ENCODE assay signal across 29 cellular contexts in genomic region chr6:141829996-141830395, GRCh38.
"Had no signal": no experiment of that assay in that cellular context is flagged by ENCODE, and none has a peak within 500 bp of the region (broad histone marks: within the 10 kb centered on the region; RNA-seq: fewer than 3 reads in every experiment).

No MANE protein-coding gene starts in this region.

- H3K27me3 Mint-ChIP-seq: activated CD4-positive, alpha-beta memory T cell treated with anti-CD3 and anti-CD28 coated beads for 36 hours; activated CD4-positive, alpha-beta T cell treated with anti-CD3 and anti-CD28 coated beads, Interleukin-2, amount 10 ng/mL, durations not matched to agents 24 days and 14 days; activated naive CD8-positive, alpha-beta T cell treated with anti-CD3 and anti-CD28 coated beads, Interleukin-2, amount 50 U/mL, for 24 hours; natural killer cell treated with Interleukin-12 subunit alpha and Interleukin-12 subunit beta and Interleukin-15 and Interleukin-18, amount 100 ng/mL, for 72 hours; stimulated activated naive CD8-positive, alpha-beta T cell treated with anti-CD3 and anti-CD28 coated beads, Interleukin-15, Interleukin-2, amounts not matched to agents 100 ng/mL and 50 ng/mL, for 24 hours; type B pancreatic cell had no signal

- H3K4me1 ChIP-seq: heart left ventricle, left ventricle myocardium inferior, pancreas, psoas muscle, sigmoid colon, uterus had no signal

- H3K9me3 ChIP-seq: heart left ventricle, left ventricle myocardium inferior, pancreas, psoas muscle, sigmoid colon, thoracic aorta, uterus had no signal

- ATAC-seq: activated CD4-positive, CD25-positive, alpha-beta regulatory T cell treated with anti-CD3 and anti-CD28 coated beads, Interleukin-2, amount 50 U/mL, for 24 hours; activated naive CD8-positive, alpha-beta T cell treated with anti-CD3 and anti-CD28 coated beads, Interleukin-2, amount 50 U/mL, for 24 hours; esophagus mucosa; heart left ventricle; mucosa of descending colon; natural killer cell treated with Interleukin-12 subunit alpha and Interleukin-12 subunit beta and Interleukin-15 and Interleukin-18, amount 100 ng/mL, for 72 hours; pancreas; psoas muscle; stimulated activated effector memory CD8-positive, alpha-beta T cell treated with anti-CD3 and anti-CD28 coated beads, Interleukin-12 subunit alpha, Interleukin-12 subunit beta, amount 100 ng/mL, for 72 hours had no signal

- H3K27ac Mint-ChIP-seq: activated CD4-positive, alpha-beta memory T cell treated with anti-CD3 and anti-CD28 coated beads for 36 hours; activated CD4-positive, alpha-beta T cell treated with anti-CD3 and anti-CD28 coated beads, Interleukin-2, amount 10 ng/mL, durations not matched to agents 24 days and 14 days; activated naive CD4-positive, alpha-beta T cell treated with anti-CD3 and anti-CD28 coated beads, Interleukin-2, amount 50 U/mL, for 24 hours; activated naive CD8-positive, alpha-beta T cell treated with anti-CD3 and anti-CD28 coated beads, Interleukin-2, amount 50 U/mL, for 24 hours; natural killer cell treated with Interleukin-12 subunit alpha and Interleukin-12 subunit beta and Interleukin-15 and Interleukin-18, amount 100 ng/mL, for 72 hours; stimulated activated effector memory CD8-positive, alpha-beta T cell treated with anti-CD3 and anti-CD28 coated beads, Interleukin-12 subunit alpha, Interleukin-12 subunit beta, amount 100 ng/mL, for 72 hours; stimulated activated naive CD8-positive, alpha-beta T cell treated with anti-CD3 and anti-CD28 coated beads, Interleukin-15, Interleukin-2, amounts not matched to agents 100 ng/mL and 50 ng/mL, for 24 hours; type B pancreatic cell had no signal

- H3K4me3 Mint-ChIP-seq: activated CD4-positive, alpha-beta memory T cell treated with anti-CD3 and anti-CD28 coated beads for 36 hours; activated CD4-positive, alpha-beta T cell treated with anti-CD3 and anti-CD28 coated beads, Interleukin-2, amount 10 ng/mL, durations not matched to agents 24 days and 14 days; activated naive CD4-positive, alpha-beta T cell treated with anti-CD3 and anti-CD28 coated beads, Interleukin-2, amount 50 U/mL, for 24 hours; activated naive CD8-positive, alpha-beta T cell treated with anti-CD3 and anti-CD28 coated beads, Interleukin-2, amount 50 U/mL, for 24 hours; natural killer cell treated with Interleukin-12 subunit alpha and Interleukin-12 subunit beta and Interleukin-15 and Interleukin-18, amount 100 ng/mL, for 72 hours; stimulated activated effector memory CD8-positive, alpha-beta T cell treated with anti-CD3 and anti-CD28 coated beads, Interleukin-12 subunit alpha, Interleukin-12 subunit beta, amount 100 ng/mL, for 72 hours; stimulated activated naive CD8-positive, alpha-beta T cell treated with anti-CD3 and anti-CD28 coated beads, Interleukin-15, Interleukin-2, amounts not matched to agents 100 ng/mL and 50 ng/mL, for 24 hours; type B pancreatic cell had no signal

- H3K36me3 Mint-ChIP-seq: activated CD4-positive, alpha-beta memory T cell treated with anti-CD3 and anti-CD28 coated beads for 36 hours; activated naive CD4-positive, alpha-beta T cell treated with anti-CD3 and anti-CD28 coated beads, Interleukin-2, amount 50 U/mL, for 24 hours; natural killer cell treated with Interleukin-12 subunit alpha and Interleukin-12 subunit beta and Interleukin-15 and Interleukin-18, amount 100 ng/mL, for 72 hours; stimulated activated effector memory CD8-positive, alpha-beta T cell treated with anti-CD3 and anti-CD28 coated beads, Interleukin-12 subunit alpha, Interleukin-12 subunit beta, amount 100 ng/mL, for 72 hours; type B pancreatic cell had no signal

- H3K9me3 Mint-ChIP-seq: activated CD4-positive, alpha-beta memory T cell treated with anti-CD3 and anti-CD28 coated beads for 36 hours had no signal

- H3K4me1 Mint-ChIP-seq: activated CD4-positive, alpha-beta T cell treated with anti-CD3 and anti-CD28 coated beads, Interleukin-2, amount 10 ng/mL, durations not matched to agents 24 days and 14 days; activated naive CD4-positive, alpha-beta T cell treated with anti-CD3 and anti-CD28 coated beads, Interleukin-2, amount 50 U/mL, for 24 hours had no signal

- H3K27ac ChIP-seq: heart left ventricle, left ventricle myocardium inferior, pancreas, psoas muscle, sigmoid colon, thoracic aorta, uterus, VCaP had no signal

- H3K36me3 ChIP-seq: heart left ventricle, left ventricle myocardium inferior, pancreas, sigmoid colon, thoracic aorta, uterus had no signal

- DNase-seq: activated CD4-positive, alpha-beta memory T cell treated with anti-CD3 and anti-CD28 coated beads for 36 hours; activated CD4-positive, alpha-beta T cell treated with anti-CD3 and anti-CD28 coated beads, Interleukin-2, amount 10 ng/mL, durations not matched to agents 24 days and 14 days; activated CD8-positive, alpha-beta memory T cell treated with anti-CD3 and anti-CD28 coated beads, Interleukin-2, amount 50 U/mL, for 4 hours; activated naive CD8-positive, alpha-beta T cell treated with anti-CD3 and anti-CD28 coated beads, Interleukin-2, amount 50 U/mL, for 24 hours; activated T-cell treated with anti-CD3 and anti-CD28 coated beads, Interleukin-2, amount 50 U/mL, for 1 hour; amygdala; caudate nucleus; cortex of kidney; heart left ventricle; left ventricle myocardium inferior; mucosa of descending colon; nucleus accumbens; pancreas; psoas muscle; sigmoid colon; small intestine; stimulated activated CD4-positive, alpha-beta T cell treated with anti-CD3 and anti-CD28 coated beads, Interleukin-4, amount 100 ng/mL, for 24 hours; T-helper 9 cell; uterus had no signal

- H3K4me3 ChIP-seq: heart left ventricle, left ventricle myocardium inferior, lung, mucosa of descending colon, pancreas, psoas muscle, sigmoid colon, thoracic aorta, uterus had no signal

- H3K27me3 ChIP-seq: heart left ventricle, pancreas, sigmoid colon, uterus had no signal
